8 cellular contexts compared by ENCODE assay signal in genomic region chr2:54665436-54665856, GRCh38. TPM values are rescaled to one million over a fixed set of nuclear protein-coding genes. Genes with fewer than 3 reads are reported as not detected.
DNase-seq lines count a peak whose midpoint lies in the region; ATAC-seq and TF ChIP-seq lines count a peak whose summit lies in the region.

No MANE protein-coding gene starts in this region.

- H3K4me1 ChIP-seq in CD4-positive, CD25-positive, alpha-beta regulatory T cell (ENCODE audit: control insufficient read depth, insufficient read depth, low read length, poor library complexity, severe bottlenecking): no peaks in the 10 kb centered on the region
- H3K4me1 ChIP-seq in GM23248 (ENCODE audit: insufficient read depth) (peaks cover 40% of the 10 kb centered on the region), adipocyte (ENCODE audit: control insufficient read depth, insufficient read depth, low read length) (peaks cover 47% of the 10 kb centered on the region), smooth muscle cell (ENCODE audit: low read depth) (peaks cover 8% of the 10 kb centered on the region)

- H3K9me2 ChIP-seq in GM23248 (ENCODE audit: insufficient read depth): no peaks in the 10 kb centered on the region

- H3K4me2 ChIP-seq in GM23248 (ENCODE audit: unreplicated experiment) (peak overlapping the region; percentile 56), smooth muscle cell (peak overlapping the region; percentile 31)

- TF ChIP-seq CTCF in smooth muscle cell (IDR thresholded peaks at IDR 0.05; ENCODE audit: borderline replicate concordance, insufficient read depth, poor library complexity, severe bottlenecking): peak; percentile 64

- peaks cover 94% of the 10 kb centered on the region for H3K36me3 ChIP-seq in CD4-positive, CD25-positive, alpha-beta regulatory T cell (ENCODE audit: control insufficient read depth, insufficient read depth, low read length)
- H3K36me3 ChIP-seq in GM23248 (ENCODE audit: low read depth) (peaks cover 60% of the 10 kb centered on the region), adipocyte (ENCODE audit: control insufficient read depth, insufficient read depth, low read length, severe bottlenecking) (peaks cover 86% of the 10 kb centered on the region), smooth muscle cell (ENCODE audit: low read depth) (peaks cover 20% of the 10 kb centered on the region)

- peak overlapping the region; percentile 26 to 92 (median 83) for H3K27ac Mint-ChIP-seq in CD4-positive, CD25-positive, alpha-beta regulatory T cell

- peak overlapping the region; percentile 54 for H3K9ac ChIP-seq in GM23248
- peak overlapping the region; percentile 73 for H3K9ac ChIP-seq in adipocyte (ENCODE audit: low read length)
- no peak overlapping the region for H3K9ac ChIP-seq in smooth muscle cell (ENCODE audit: low read depth)

- H3K79me2 ChIP-seq in GM23248 (ENCODE audit: insufficient read depth) (no peaks in the 10 kb centered on the region), smooth muscle cell (ENCODE audit: low read depth) (peaks cover 5% of the 10 kb centered on the region)

- peak in 2 of 3 donors; percentile 35 to 62 for DNase-seq in CD4-positive, CD25-positive, alpha-beta regulatory T cell
- peak; percentile 75 for DNase-seq in GM23248
- peak; percentile 3 to 53 for DNase-seq in NOMO-1 (lab: John Stamatoyannopoulos, UW; ENCODE audit: unreplicated experiment in 2 of 2)
- peak; percentile 45 for DNase-seq in adipocyte (ENCODE audit: low read depth)
- peak; percentile 47 for DNase-seq in iPS DF 19.7 (ENCODE audit: low read depth, low spot score)
- no peak for DNase-seq in smooth muscle cell (lab: John Stamatoyannopoulos, UW; ENCODE audit: unreplicated experiment)
- no peak for DNase-seq in GM19240 (ENCODE audit: insufficient read length, low spot score)

- H3K4me3 ChIP-seq in CD4-positive, CD25-positive, alpha-beta regulatory T cell (ENCODE audit: low read depth, low read length): no peak overlapping the region
- H3K4me3 ChIP-seq in GM23248 (no peak overlapping the region), adipocyte (ENCODE audit: low read length) (peak overlapping the region; percentile 50), smooth muscle cell (no peak overlapping the region)

- H3K4me3 Mint-ChIP-seq in CD4-positive, CD25-positive, alpha-beta regulatory T cell: no peak overlapping the region

- in situ Hi-C loops in GM23248 (cut with MboI): no loop called here

- H3K27me3 Mint-ChIP-seq in CD4-positive, CD25-positive, alpha-beta regulatory T cell: no peaks in the 10 kb centered on the region

- H3K9me3 ChIP-seq in CD4-positive, CD25-positive, alpha-beta regulatory T cell (ENCODE audit: control insufficient read depth in 2 of 2, low read length in 2 of 2): no peaks in the 10 kb centered on the region
- H3K9me3 ChIP-seq in GM23248 (ENCODE audit: low read depth) (no peaks in the 10 kb centered on the region), adipocyte (ENCODE audit: control insufficient read depth, low read length) (no peaks in the 10 kb centered on the region), smooth muscle cell (replicated peaks; ENCODE audit: low read depth) (no peaks in the 10 kb centered on the region)

- peaks cover 72% of the 10 kb centered on the region for H3K36me3 Mint-ChIP-seq in CD4-positive, CD25-positive, alpha-beta regulatory T cell

- H3F3A ChIP-seq in GM23248 (ENCODE audit: insufficient read depth) (peaks cover 51% of the 10 kb centered on the region), smooth muscle cell (ENCODE audit: low read depth) (peaks cover 60% of the 10 kb centered on the region)

- peaks cover 2 to 8% (median 4%) of the 10 kb centered on the region in 4 donors for H3K4me1 Mint-ChIP-seq in CD4-positive, CD25-positive, alpha-beta regulatory T cell

- no peaks in the 10 kb centered on the region for H3K27me3 ChIP-seq in CD4-positive, CD25-positive, alpha-beta regulatory T cell (ENCODE audit: control insufficient read depth, insufficient read depth, low read length)
- H3K27me3 ChIP-seq in GM23248 (replicated peaks; ENCODE audit: insufficient read depth): no peaks in the 10 kb centered on the region
- H3K27me3 ChIP-seq in adipocyte (replicated peaks; ENCODE audit: control insufficient read depth, insufficient read depth, low read length): no peaks in the 10 kb centered on the region
- H3K27me3 ChIP-seq in smooth muscle cell (ENCODE audit: low read depth): no peaks in the 10 kb centered on the region

- H3K27ac ChIP-seq in CD4-positive, CD25-positive, alpha-beta regulatory T cell (ENCODE audit: insufficient read depth, low read length, poor library complexity, severe bottlenecking): no peak overlapping the region
- peak overlapping the region; percentile 80 for H3K27ac ChIP-seq in GM23248
- H3K27ac ChIP-seq in smooth muscle cell (ENCODE audit: low read depth): peak overlapping the region; percentile 51

- WGBS in GM23248 (ENCODE audit: low coverage in 1 of 2, low lambda C conversion rate in 2 of 2, missing lambda C conversion rate in 2 of 2), 2 experiments: 26% methylated on average over 3 of the region's 3 CpGs
- 39% methylated on average over 3 of the region's 3 CpGs for whole genome bisulfite sequencing in smooth muscle cell (ENCODE audit: low lambda C conversion rate)

- H4K20me1 ChIP-seq in GM23248 (ENCODE audit: insufficient read depth): no peaks in the 10 kb centered on the region
- peaks cover 53% of the 10 kb centered on the region for H4K20me1 ChIP-seq in smooth muscle cell (ENCODE audit: low read depth)

- peak in 1 of 2 donors; percentile 52 for ATAC-seq in CD4-positive, CD25-positive, alpha-beta regulatory T cell (ENCODE audit: low read depth in 2 of 2)
- ATAC-seq in GM18502 (IDR thresholded peaks at IDR 0.05; ENCODE audit: poor library complexity, unreplicated experiment): no peak

- H2AFZ ChIP-seq in GM23248: no peak overlapping the region
- H2AFZ ChIP-seq in smooth muscle cell (ENCODE audit: low read depth): no peak overlapping the region

- H3K9me3 Mint-ChIP-seq in CD4-positive, CD25-positive, alpha-beta regulatory T cell: no peaks in the 10 kb centered on the region

RNA-seq across cellular contexts. Expression of gene EML6, which starts 58.0 kb away (rescaled TPM):
- 0.59 TPM for total RNA-seq in CD4-positive, CD25-positive, alpha-beta regulatory T cell
- polyA plus RNA-seq in CD4-positive, CD25-positive, alpha-beta regulatory T cell: under 1 TPM in 3 of 4 donors, not detected in 1; 0.06 to 0.45 (median 0.22) TPM
- 0.54 and 0.63 TPM in 2 replicates for total RNA-seq in GM23248 (2014; rRNA removed; shearing (Covaris generic))
- 0.49 and 0.76 TPM in 2 replicates for polyA plus RNA-seq in GM23248 (2016; fragmentation: Nextera tagmentation; extraction: Ambion mirVana)
- total RNA-seq in smooth muscle cell: 0.49 and 9.7 TPM in 2 replicates
- polyA plus RNA-seq in smooth muscle cell: 0.54 and 1.5 TPM in 2 replicates

Comparison
In these comparisons a context has a peak if more than half of its experiments do, and no peak if none do; other contexts are left out.
1. DNase-seq: peak in CD4-positive, CD25-positive, alpha-beta regulatory T cell (2 of 3), GM23248 (single experiment), NOMO-1 (2 of 2), adipocyte (single experiment) and iPS DF 19.7 (single experiment); none in smooth muscle cell (single experiment) and GM19240 (single experiment).